8 cellular contexts compared by ENCODE assay signal in genomic region chr15:63122002-63122893, GRCh38. TPM values are rescaled to one million over a fixed set of nuclear protein-coding genes. Genes with fewer than 3 reads are reported as not detected.
A peak's percentile ranks its signal among the peaks of the same experiment; 100 is the strongest.
DNase-seq lines count a peak whose midpoint lies in the region; ATAC-seq and TF ChIP-seq lines count a peak whose summit lies in the region.

No MANE protein-coding gene starts in this region.

- H3K4me1 ChIP-seq in aorta (ENCODE audit: control insufficient read depth in 1 of 2, insufficient read depth in 2 of 2, low read length in 2 of 2) = no peaks in the 10 kb centered on the region

- no peaks in the 10 kb centered on the region for H3K27me3 ChIP-seq in aorta (ENCODE audit: control insufficient read depth in 1 of 2, insufficient read depth in 2 of 2, low read length in 1 of 2)

- intact Hi-C loops in aorta (cut with DNase I) = loop anchor here in 1 of 2 donors (5.0 kb wide), 1 partner anchor 35 kb away; the partner anchor contains the start of gene RPS27L

- peaks cover 23% of the 10 kb centered on the region for H3K9me3 Mint-ChIP-seq in T-helper 2 cell treated with Interferon-gamma antibody and Interleukin-4, amounts not matched to agents 5 μg/mL and 100 μg/mL, for 36 hours

- peak overlapping the region; percentile 79 for H3K4me3 ChIP-seq in HFF-Myc (replicated peaks; ENCODE audit: low read depth, low read length)
- H3K4me3 ChIP-seq in aorta (ENCODE audit: low read length in 2 of 2) = peak overlapping the region; percentile 86 to 95

- 1 to 2% methylated on average over 56 to 59 of the region's 59 CpGs for WGBS in aorta, 2 donors

- POLR2A ChIA-PET in GM10248 (lab: Yijun Ruan, JAX) = no interaction called here

- no peaks in the 10 kb centered on the region for H3K36me3 ChIP-seq in aorta (ENCODE audit: control insufficient read depth in 1 of 2, insufficient read depth in 2 of 2, low read length in 1 of 2)

- H3K27me3 Mint-ChIP-seq in T-helper 2 cell treated with Interferon-gamma antibody and Interleukin-4, amounts not matched to agents 5 μg/mL and 100 μg/mL, for 36 hours (ENCODE audit: low read depth) = no peaks in the 10 kb centered on the region

- peak; percentile 98 for ATAC-seq in aorta (ENCODE audit: low FRiP score)

- peaks cover 12% of the 10 kb centered on the region for H3K4me1 Mint-ChIP-seq in T-helper 2 cell treated with Interferon-gamma antibody and Interleukin-4, amounts not matched to agents 5 μg/mL and 100 μg/mL, for 36 hours (ENCODE audit: low read depth)

- CTCF ChIA-PET in GM10248 (lab: Yijun Ruan, JAX) = no interaction called here

- no peaks in the 10 kb centered on the region for H3K9me3 ChIP-seq in aorta (ENCODE audit: control insufficient read depth, low read length)

- H3K4me3 Mint-ChIP-seq in T-helper 2 cell treated with Interferon-gamma antibody and Interleukin-4, amounts not matched to agents 5 μg/mL and 100 μg/mL, for 36 hours = peak overlapping the region; percentile 92

- peaks cover 14% of the 10 kb centered on the region for H3K36me3 Mint-ChIP-seq in T-helper 2 cell treated with Interferon-gamma antibody and Interleukin-4, amounts not matched to agents 5 μg/mL and 100 μg/mL, for 36 hours (ENCODE audit: low read depth)

- peak; percentile 97 for DNase-seq in GM10248 (ENCODE audit: extremely low spot score)
- DNase-seq in HFF-Myc (ENCODE audit: extremely low read depth, low read depth) = no peak
- DNase-seq in MV-4-11 (lab: John Stamatoyannopoulos, UW) = peak; percentile 71
- peak; percentile 83 for DNase-seq in T-helper 2 cell treated with Interferon-gamma antibody and Interleukin-4, amounts not matched to agents 5 μg/mL and 100 μg/mL, for 36 hours (ENCODE audit: low spot score)
- peak; percentile 2 to 84 (median 62) for DNase-seq in anterior cingulate cortex (lab: John Stamatoyannopoulos, UW)
- DNase-seq in hepatic stellate cell (ENCODE audit: low spot score) = peak; percentile 83
- peak; percentile 82 for DNase-seq in putamen (ENCODE audit: low spot score)
- peak; percentile 92 to 93 for DNase-seq in aorta

- TF ChIP-seq CTCF in GM10248 (IDR thresholded peaks at IDR 0.05; ENCODE audit: control extremely low read depth, extremely low read depth, low read depth, missing control alignments) (no peak), HFF-Myc (IDR thresholded peaks at IDR 0.05; ENCODE audit: low read depth, low read length, missing control alignments) (no peak)

- peak overlapping the region; percentile 73 to 74 for H3K27ac ChIP-seq in aorta (ENCODE audit: low read depth in 1 of 2, low read length in 2 of 2)

- peak overlapping the region; percentile 76 for H3K27ac Mint-ChIP-seq in T-helper 2 cell treated with Interferon-gamma antibody and Interleukin-4, amounts not matched to agents 5 μg/mL and 100 μg/mL, for 36 hours

RNA-seq across cellular contexts. Expression of gene LACTB, which starts 0.6 kb away (rescaled TPM):
- 10 to 100 TPM; 12.6 to 17.4 TPM for total RNA-seq in aorta
- 10 to 100 TPM; 18.8 to 20.9 TPM for polyA plus RNA-seq in aorta

RNA-seq across cellular contexts. Expression of gene RPS27L, which starts 35.0 kb away (rescaled TPM):
- total RNA-seq in aorta = 100 to 1,000 TPM; 150 to 179 TPM
- polyA plus RNA-seq in aorta = 100 to 1,000 TPM; 367 to 767 TPM
